Comparison of ENCODE assay signal across 7 cellular contexts in the genomic region with DNA sequence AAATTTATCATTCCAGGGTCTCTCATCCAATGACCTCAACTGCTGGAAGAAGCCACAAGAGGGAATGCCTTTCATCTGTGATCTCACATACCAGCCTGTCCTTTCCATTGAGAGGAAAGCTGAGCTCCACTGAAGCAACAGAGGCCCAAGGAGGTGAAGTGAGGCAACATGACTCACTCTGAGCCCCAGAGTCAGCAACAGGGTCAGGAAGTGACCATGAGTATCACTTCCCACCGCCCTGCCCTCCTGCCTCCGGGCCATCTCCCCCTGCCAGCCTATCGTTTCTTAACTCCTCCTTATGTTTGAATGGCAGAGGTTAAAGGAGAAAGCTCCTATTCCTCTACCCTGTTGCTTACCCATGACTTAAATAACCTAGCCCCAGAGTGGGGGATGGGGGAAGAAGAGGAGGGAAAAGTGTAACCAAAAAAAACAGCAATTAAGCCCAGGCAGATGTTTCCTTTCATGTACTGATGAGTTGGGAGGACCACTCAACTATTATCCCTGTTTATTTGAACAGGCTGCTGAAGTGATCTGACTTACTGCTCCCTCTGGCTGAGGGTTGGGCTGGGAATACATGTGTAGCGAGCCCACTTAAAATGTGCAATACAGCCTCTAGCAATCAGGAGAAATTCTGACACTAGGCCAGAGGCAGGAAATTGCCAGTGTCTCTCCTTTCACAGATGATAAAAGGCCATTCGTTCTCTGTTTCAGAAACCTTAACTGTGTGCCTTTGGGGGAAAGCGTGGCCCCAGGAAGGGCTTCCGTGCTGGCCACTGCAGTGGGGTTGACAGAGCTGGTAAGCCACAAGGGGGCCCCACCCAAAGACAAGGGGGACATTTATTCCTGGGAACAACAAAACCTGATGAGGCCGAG.
DNase-seq lines count a peak whose midpoint lies in the region; ATAC-seq, FAIRE-seq and TF ChIP-seq lines count a peak whose summit lies in the region.
"Not testable (repeated sequence)": the region's sequence is repeated elsewhere in the genome, so short reads cannot be mapped to it uniquely, and the experiment has no call there.

No MANE protein-coding gene starts in this region.

- H3K4me1 ChIP-seq in K562 (replicated peaks in 1 of 2; ENCODE audit: control insufficient read depth in 2 of 2, insufficient read depth in 2 of 2, low read length in 2 of 2); naive thymus-derived CD4-positive, alpha-beta T cell (ENCODE audit: control insufficient read depth in 2 of 2, insufficient read depth in 2 of 2, low read length in 2 of 2): not testable (repeated sequence)

- not testable (repeated sequence) for H3K36me3 ChIP-seq in K562 (ENCODE audit: control insufficient read depth, insufficient read depth, low read length); naive thymus-derived CD4-positive, alpha-beta T cell (ENCODE audit: control insufficient read depth in 2 of 3, insufficient read depth in 3 of 3, low read length in 3 of 3)

- not testable (repeated sequence) for H3K27ac ChIP-seq in K562 (ENCODE audit: extremely low read depth, low read depth, low read length); naive thymus-derived CD4-positive, alpha-beta T cell (ENCODE audit: low read depth, low read length)

- H3K4me1 Mint-ChIP-seq in WTC11; activated T-cell treated with anti-CD3 and anti-CD28 coated beads, Interleukin-2, amount 50 U/mL, for 72 hours (ENCODE audit: low read depth); naive thymus-derived CD4-positive, alpha-beta T cell; stimulated activated effector memory CD8-positive, alpha-beta T cell treated with anti-CD3 and anti-CD28 coated beads, Interleukin-12 subunit alpha, Interleukin-12 subunit beta, amount 100 ng/mL, for 72 hours: not testable (repeated sequence)

- H2AFZ ChIP-seq in K562 (ENCODE audit: low read depth, low read length), result not testable (repeated sequence)

- not testable (repeated sequence) for H3K27me3 ChIP-seq in K562 (ENCODE audit: control insufficient read depth in 2 of 2, insufficient read depth in 2 of 2, low read length in 2 of 2); naive thymus-derived CD4-positive, alpha-beta T cell (ENCODE audit: control insufficient read depth in 2 of 2, insufficient read depth in 2 of 2, low read length in 2 of 2)

- WGBS in K562 (ENCODE audit: insufficient coverage, low coverage, missing lambda C conversion rate), result no CpG with 5 or more reads among the region's 8 CpGs

- H3K27ac Mint-ChIP-seq in WTC11; activated T-cell treated with anti-CD3 and anti-CD28 coated beads, Interleukin-2, amount 50 U/mL, for 72 hours; stimulated activated effector memory CD8-positive, alpha-beta T cell treated with anti-CD3 and anti-CD28 coated beads, Interleukin-12 subunit alpha, Interleukin-12 subunit beta, amount 100 ng/mL, for 72 hours: not testable (repeated sequence)
- peak overlapping the region in 1 of 9 donors; percentile 29 for H3K27ac Mint-ChIP-seq in naive thymus-derived CD4-positive, alpha-beta T cell

- H4K20me1 ChIP-seq in K562 (replicated peaks; ENCODE audit: control insufficient read depth, insufficient read depth, low read length), result not testable (repeated sequence)

- not testable (repeated sequence) for BruUV-seq in K562 (replicated peaks; lab: Mats Ljungman, UMichigan)

- CTCF ChIA-PET in WTC11 (lab: Charles Lee); K562 (lab: Yijun Ruan, JAX; ENCODE audit: low intra/inter-chr PET ratio); naive thymus-derived CD4-positive, alpha-beta T cell (lab: Charles Lee): not testable (repeated sequence)

- not testable (repeated sequence) for H3K9me1 ChIP-seq in K562 (ENCODE audit: control insufficient read depth, insufficient read depth, low read length)

- H3K9ac ChIP-seq in K562 (ENCODE audit: insufficient read depth in 1 of 2, low read depth in 2 of 2, low read length in 2 of 2), result not testable (repeated sequence)

- not testable (repeated sequence) for H3K36me3 Mint-ChIP-seq in WTC11; activated T-cell treated with anti-CD3 and anti-CD28 coated beads, Interleukin-2, amount 50 U/mL, for 72 hours (ENCODE audit: insufficient read depth in 2 of 2); naive thymus-derived CD4-positive, alpha-beta T cell; stimulated activated effector memory CD8-positive, alpha-beta T cell treated with anti-CD3 and anti-CD28 coated beads, Interleukin-12 subunit alpha, Interleukin-12 subunit beta, amount 100 ng/mL, for 72 hours

- not testable (repeated sequence) for H3K4me2 ChIP-seq in K562 (ENCODE audit: insufficient read depth, low read length)

- not testable (repeated sequence) for DNase-seq in WTC11 (ENCODE audit: low spot score); activated T-cell treated with anti-CD3 and anti-CD28 coated beads, Interleukin-2, amount 50 U/mL, for 72 hours; K562 (ENCODE audit: extremely low read depth in 1 of 4, low spot score in 3 of 4); left cardiac atrium; naive thymus-derived CD4-positive, alpha-beta T cell; stimulated activated effector memory CD8-positive, alpha-beta T cell treated with anti-CD3 and anti-CD28 coated beads, Interleukin-12 subunit alpha, Interleukin-12 subunit beta, amount 100 ng/mL, for 72 hours (ENCODE audit: low spot score in 2 of 2)

- not testable (repeated sequence) for H3K27me3 Mint-ChIP-seq in WTC11 (ENCODE audit: low read depth); activated T-cell treated with anti-CD3 and anti-CD28 coated beads, Interleukin-2, amount 50 U/mL, for 72 hours (ENCODE audit: low read depth); naive thymus-derived CD4-positive, alpha-beta T cell

- TF ChIP-seq CTCF in WTC11 (IDR thresholded peaks at IDR 0.05); K562 (IDR thresholded peaks at IDR 0.05 in 2 of 3, conservative IDR thresholded peaks at IDR 0.05 in 1 of 3; ENCODE audit: insufficient read depth in 2 of 3, low read depth in 1 of 3, low read length in 3 of 3): not testable (repeated sequence)

- in situ Hi-C loops in K562 (cut with MboI), result not testable (repeated sequence)

- H3K4me3 ChIP-seq in K562; naive thymus-derived CD4-positive, alpha-beta T cell (ENCODE audit: low read length): not testable (repeated sequence)

- not testable (repeated sequence) for TF ChIP-seq RAD21 in K562 (CRISPR knock-in tag; conservative IDR thresholded peaks at IDR 0.05 in 1 of 2, IDR thresholded peaks at IDR 0.05 in 1 of 2)

- POLR2A ChIA-PET in WTC11 (lab: Charles Lee); K562 (lab: Yijun Ruan, JAX); naive thymus-derived CD4-positive, alpha-beta T cell (lab: Charles Lee): not testable (repeated sequence)

- not testable (repeated sequence) for H3K9me3 Mint-ChIP-seq in WTC11; activated T-cell treated with anti-CD3 and anti-CD28 coated beads, Interleukin-2, amount 50 U/mL, for 72 hours; naive thymus-derived CD4-positive, alpha-beta T cell; stimulated activated effector memory CD8-positive, alpha-beta T cell treated with anti-CD3 and anti-CD28 coated beads, Interleukin-12 subunit alpha, Interleukin-12 subunit beta, amount 100 ng/mL, for 72 hours

- H3K4me3 Mint-ChIP-seq in WTC11; activated T-cell treated with anti-CD3 and anti-CD28 coated beads, Interleukin-2, amount 50 U/mL, for 72 hours; naive thymus-derived CD4-positive, alpha-beta T cell; stimulated activated effector memory CD8-positive, alpha-beta T cell treated with anti-CD3 and anti-CD28 coated beads, Interleukin-12 subunit alpha, Interleukin-12 subunit beta, amount 100 ng/mL, for 72 hours: not testable (repeated sequence)

- intact Hi-C loops in K562 (cut with micrococcal nuclease); left cardiac atrium (cut with DNase I); naive thymus-derived CD4-positive, alpha-beta T cell (cut with micrococcal nuclease): not testable (repeated sequence)

- not testable (repeated sequence) for TF ChIP-seq EP300 in K562 (IDR thresholded peaks at IDR 0.05; ENCODE audit: low read length)

- not testable (repeated sequence) for H3K9me3 ChIP-seq in K562 (replicated peaks; ENCODE audit: control insufficient read depth, insufficient read depth, low read depth, low read length); naive thymus-derived CD4-positive, alpha-beta T cell (ENCODE audit: control insufficient read depth in 2 of 3, low read length in 3 of 3)

- ATAC-seq in HG03196 (IDR thresholded peaks at IDR 0.05; ENCODE audit: unreplicated experiment) (peak; percentile 48), WTC11 (peak; percentile 80), K562 (peak; percentile 89), left cardiac atrium (peak; percentile 70 to 85)
- ATAC-seq in activated T-cell treated with anti-CD3 and anti-CD28 coated beads, Interleukin-2, amount 50 U/mL, for 72 hours (replicated peaks in 1 of 2), result peak; percentile 71 to 81
- peak; percentile 79 for ATAC-seq in naive thymus-derived CD4-positive, alpha-beta T cell
- ATAC-seq in stimulated activated effector memory CD8-positive, alpha-beta T cell treated with anti-CD3 and anti-CD28 coated beads, Interleukin-12 subunit alpha, Interleukin-12 subunit beta, amount 100 ng/mL, for 72 hours, result peak; percentile 90

- TF ChIP-seq POLR2A in K562 (conservative IDR thresholded peaks at IDR 0.05), result not testable (repeated sequence)

- H3K79me2 ChIP-seq in K562 (ENCODE audit: control insufficient read depth, insufficient read depth, low read length), result not testable (repeated sequence)

- not testable (repeated sequence) for FAIRE-seq in K562 (lab: Jason Lieb, UNC)
